ENCODE assay signal across 12 cellular contexts in genomic region chr6:16688984-16689636, GRCh38.
A peak's percentile ranks its signal among the peaks of the same experiment; 100 is the strongest.
DNase-seq lines count a peak whose midpoint lies in the region; ATAC-seq and TF ChIP-seq lines count a peak whose summit lies in the region.
"Had no signal": no experiment of that assay in that cellular context is flagged by ENCODE, and none has a peak within 500 bp of the region (broad histone marks: within the 10 kb centered on the region; RNA-seq: fewer than 3 reads in every experiment).

No MANE protein-coding gene starts in this region.

- no peak for TF ChIP-seq POLR2A in testis (IDR thresholded peaks at IDR 0.05)

- H3K4me1 ChIP-seq in GM23248 (ENCODE audit: insufficient read depth) (peaks cover 53% of the 10 kb centered on the region), osteoblast (ENCODE audit: insufficient read depth, low read length) (peaks cover 37% of the 10 kb centered on the region), testis (no peaks in the 10 kb centered on the region)

- H3K4me3 Mint-ChIP-seq in chondrocyte (ENCODE audit: unreplicated experiment) = no peak overlapping the region
- H3K4me3 Mint-ChIP-seq in effector memory CD8-positive, alpha-beta T cell = no peak overlapping the region
- H3K4me3 Mint-ChIP-seq: brain had no signal

- no peaks in the 10 kb centered on the region for H3K27me3 Mint-ChIP-seq in chondrocyte (ENCODE audit: low read depth)
- H3K27me3 Mint-ChIP-seq in effector memory CD8-positive, alpha-beta T cell = no peaks in the 10 kb centered on the region
- H3K27me3 Mint-ChIP-seq: brain had no signal

- H3K27ac ChIP-seq in GM23248 (peak overlapping the region; percentile 59), osteoblast (ENCODE audit: low read depth, low read length) (peak overlapping the region; percentile 58), testis (no peak overlapping the region)
- H3K27ac ChIP-seq: transverse colon had no signal

- in situ Hi-C loops in GM23248 (cut with MboI) = no loop called here

- H3F3A ChIP-seq in GM23248 (ENCODE audit: insufficient read depth) = peaks cover 48% of the 10 kb centered on the region

- H3K4me3 ChIP-seq in GM23248 = no peak overlapping the region
- no peak overlapping the region for H3K4me3 ChIP-seq in osteoblast (ENCODE audit: insufficient read depth, low read length)
- no peak overlapping the region for H3K4me3 ChIP-seq in testis
- H3K4me3 ChIP-seq: transverse colon had no signal

- peak overlapping the region; percentile 55 for H3K27ac Mint-ChIP-seq in chondrocyte (ENCODE audit: unreplicated experiment)
- H3K27ac Mint-ChIP-seq in effector memory CD8-positive, alpha-beta T cell = no peak overlapping the region

- H3K9me3 ChIP-seq in GM23248 (ENCODE audit: low read depth) (no peaks in the 10 kb centered on the region), osteoblast (ENCODE audit: low read depth, low read length) (no peaks in the 10 kb centered on the region), testis (no peaks in the 10 kb centered on the region)
- H3K9me3 ChIP-seq: transverse colon had no signal

- DNase-seq in GM23248 = peak; percentile 95
- no peak for DNase-seq in chondrocyte (ENCODE audit: low spot score)
- no peak for DNase-seq in osteoblast (ENCODE audit: insufficient read length, low spot score, missing footprints)
- no peak for DNase-seq in epidermal melanocyte (ENCODE audit: insufficient read length, low spot score)
- DNase-seq in DMS 273 treated with DMSO at 0.1 percent for 48 hours (lab: John Stamatoyannopoulos, UW) = no peak
- no peak for DNase-seq in testis
- no peak for DNase-seq in effector memory CD8-positive, alpha-beta T cell
- DNase-seq: activated CD4-positive, alpha-beta T cell treated with anti-CD3 and anti-CD28 coated beads for 48 hours; stimulated activated CD4-positive, alpha-beta T cell treated with anti-CD3 and anti-CD28 coated beads, Interleukin-4, amount 100 ng/mL, for 4 hours; transverse colon had no signal

- H3K9ac ChIP-seq in GM23248 = no peak overlapping the region

- H3K4me2 ChIP-seq in GM23248 (ENCODE audit: unreplicated experiment) = peak overlapping the region; percentile 9
- peak overlapping the region; percentile 4 for H3K4me2 ChIP-seq in osteoblast (ENCODE audit: insufficient read depth, low read length)

- H3K36me3 Mint-ChIP-seq in chondrocyte (ENCODE audit: low read depth) = peaks cover 2% of the 10 kb centered on the region
- H3K36me3 Mint-ChIP-seq in effector memory CD8-positive, alpha-beta T cell (ENCODE audit: insufficient read depth) = peaks cover 7% of the 10 kb centered on the region

- WGBS in GM23248 (ENCODE audit: low coverage in 1 of 2, low lambda C conversion rate in 2 of 2, missing lambda C conversion rate in 2 of 2), 2 experiments = 69 to 75% methylated on average over 4 of the region's 4 CpGs
- 84 to 87% methylated on average over 4 of the region's 4 CpGs for WGBS in testis, 2 donors

- TF ChIP-seq CTCF in chondrocyte (IDR thresholded peaks at IDR 0.05) = no peak
- TF ChIP-seq CTCF in osteoblast (IDR thresholded peaks at IDR 0.05; ENCODE audit: extremely low read depth, low read depth, low read length) = no peak
- TF ChIP-seq CTCF in testis (IDR thresholded peaks at IDR 0.05) = no peak

- H3K4me1 Mint-ChIP-seq in chondrocyte (ENCODE audit: low read depth) = peaks cover 43% of the 10 kb centered on the region
- H3K4me1 Mint-ChIP-seq in effector memory CD8-positive, alpha-beta T cell (ENCODE audit: low read depth in 2 of 2) = peaks cover 30 to 72% of the 10 kb centered on the region in 2 donors

- intact Hi-C loops in testis (cut with DNase I; ENCODE audit: low total_unique reads) = no loop called here

- H4K20me1 ChIP-seq in GM23248 (ENCODE audit: insufficient read depth) (no peaks in the 10 kb centered on the region), osteoblast (ENCODE audit: insufficient read depth, low read length) (peaks cover 18% of the 10 kb centered on the region)

- H3K9me2 ChIP-seq in GM23248 (ENCODE audit: insufficient read depth) = no peaks in the 10 kb centered on the region

- no peaks in the 10 kb centered on the region for H3K27me3 ChIP-seq in GM23248 (replicated peaks; ENCODE audit: insufficient read depth)
- H3K27me3 ChIP-seq in osteoblast (ENCODE audit: insufficient read depth, low read length) = no peaks in the 10 kb centered on the region
- no peaks in the 10 kb centered on the region for H3K27me3 ChIP-seq in testis
- H3K27me3 ChIP-seq: transverse colon had no signal

- H3K36me3 ChIP-seq in GM23248 (ENCODE audit: low read depth) = no peaks in the 10 kb centered on the region
- no peaks in the 10 kb centered on the region for H3K36me3 ChIP-seq in osteoblast (ENCODE audit: insufficient read depth, low read length)
- no peaks in the 10 kb centered on the region for H3K36me3 ChIP-seq in testis (ENCODE audit: low read depth, missing control alignments)
- H3K36me3 ChIP-seq: transverse colon had no signal

- no peak for ATAC-seq in effector memory CD8-positive, alpha-beta T cell (replicated peaks)

- peaks cover 76% of the 10 kb centered on the region for H3K79me2 ChIP-seq in GM23248 (ENCODE audit: insufficient read depth)
- H3K79me2 ChIP-seq in osteoblast (ENCODE audit: insufficient read depth, low read length) = peaks cover 44% of the 10 kb centered on the region

- H2AFZ ChIP-seq in GM23248 (no peak overlapping the region), osteoblast (ENCODE audit: low read length) (no peak overlapping the region)

- H3K9me3 Mint-ChIP-seq in chondrocyte (ENCODE audit: low read depth) = no peaks in the 10 kb centered on the region
- no peaks in the 10 kb centered on the region for H3K9me3 Mint-ChIP-seq in effector memory CD8-positive, alpha-beta T cell
- H3K9me3 Mint-ChIP-seq: brain had no signal

TF ChIP-seq in PFSK-1, 5 proteins besides CTCF, POLR2A, EP300 and RAD21:
- 0 out of 2 replicates have a peak, but pooled peaks have one; percentile 17 for TF ChIP-seq SIN3A (IDR thresholded peaks at IDR 0.05; ENCODE audit: borderline replicate concordance, insufficient read depth, low read length)
- no peak for TF ChIP-seq REST (IDR thresholded peaks at IDR 0.05; ENCODE audit: insufficient read depth in 1 of 2, low read depth in 2 of 2, low read length in 2 of 2)

Comparison
In these comparisons a context has a peak if more than half of its experiments do, and no peak if none do; other contexts are left out.
1. H3K27ac ChIP-seq: peak in GM23248 (single experiment) and osteoblast (single experiment); none in testis (0 of 2).